Comparison of ENCODE assay signal across 18 cellular contexts in genomic region chr9:96381696-96382095, GRCh38. TPM values are rescaled to one million over a fixed set of nuclear protein-coding genes. Genes with fewer than 3 reads are reported as not detected.
A peak's percentile ranks its signal among the peaks of the same experiment; 100 is the strongest.
DNase-seq lines count a peak whose midpoint lies in the region; ATAC-seq and TF ChIP-seq lines count a peak whose summit lies in the region.
"Had no signal": no experiment of that assay in that cellular context is flagged by ENCODE, and none has a peak within 500 bp of the region (broad histone marks: within the 10 kb centered on the region; RNA-seq: fewer than 3 reads in every experiment).

No MANE protein-coding gene starts in this region.

- TF ChIP-seq CTCF in Calu3 (IDR thresholded peaks at IDR 0.05; ENCODE audit: unreplicated experiment), result no peak
- TF ChIP-seq CTCF in dorsolateral prefrontal cortex (IDR thresholded peaks at IDR 0.05 in 54 of 56, conservative IDR thresholded peaks at IDR 0.05 in 2 of 56; ENCODE audit: low read depth in 1 of 56, partially characterized antibody in 56 of 56), result no peak
- no peak for TF ChIP-seq CTCF in neural progenitor cell (IDR thresholded peaks at IDR 0.05)

- H3K4me1 Mint-ChIP-seq in CD4-positive, CD25-positive, alpha-beta regulatory T cell, result peaks cover 27 to 47% (median 39%) of the 10 kb centered on the region in 4 donors
- peaks cover 41% of the 10 kb centered on the region for H3K4me1 Mint-ChIP-seq in Calu3 (ENCODE audit: low read depth, unreplicated experiment)
- peaks cover 21% of the 10 kb centered on the region for H3K4me1 Mint-ChIP-seq in neural progenitor cell

- no peaks in the 10 kb centered on the region for H3K9me3 ChIP-seq in CD4-positive, CD25-positive, alpha-beta regulatory T cell (ENCODE audit: control insufficient read depth in 2 of 2, low read length in 2 of 2)
- no peaks in the 10 kb centered on the region for H3K9me3 ChIP-seq in neural progenitor cell (ENCODE audit: low read depth)
- no peaks in the 10 kb centered on the region for H3K9me3 ChIP-seq in GM23248 (ENCODE audit: low read depth)
- H3K9me3 ChIP-seq: heart right ventricle, thoracic aorta had no signal

- CTCF ChIA-PET in Calu3 (lab: Charles Lee), result no interaction called here

- H3K9ac ChIP-seq in neural progenitor cell, result no peak overlapping the region
- no peak overlapping the region for H3K9ac ChIP-seq in GM23248

- intact Hi-C loops in Calu3 (cut with micrococcal nuclease; ENCODE audit: unreplicated experiment) (no loop called here), dorsolateral prefrontal cortex (cut with DNase I) (loop anchor here in 1 of 2 donors (5.0 kb wide), 2 partner anchors 34 to 36 kb away; partner anchors contain the start of gene ZNF367)

- H4K20me1 ChIP-seq in neural progenitor cell (ENCODE audit: low read depth) (no peaks in the 10 kb centered on the region), GM23248 (ENCODE audit: insufficient read depth) (no peaks in the 10 kb centered on the region; the same call in 1 of the 2 replicates)

- DNase-seq in CD4-positive, CD25-positive, alpha-beta regulatory T cell, result no peak
- DNase-seq in Calu3 (no peak), dorsolateral prefrontal cortex (no peak), neural progenitor cell (ENCODE audit: low spot score) (no peak), GM23248 (no peak)
- DNase-seq in activated CD4-positive, CD25-positive, alpha-beta regulatory T cell treated with anti-CD3 and anti-CD28 coated beads, Interleukin-2, amount 50 U/mL, for 72 hours, result no peak
- DNase-seq: activated CD4-positive, alpha-beta T cell treated with anti-CD3 and anti-CD28 coated beads for 1 hour; activated CD8-positive, alpha-beta T cell treated with anti-CD3 and anti-CD28 coated beads, Interleukin-2, amount 10 ng/mL, durations not matched to agents 7 days and 5 days; activated T-cell treated with anti-CD3 and anti-CD28 coated beads, Interleukin-2, amount 50 U/mL, for 4 hours; DMS79 treated with DMSO at 0.1 percent for 48 hours; heart right ventricle; NCI-H1694; stimulated activated CD4-positive, alpha-beta T cell treated with anti-CD3 and anti-CD28 coated beads, Interleukin-1b, Interleukin-23, amount 100 ng/mL, for 48 hours had no signal

- H3K27ac ChIP-seq in CD4-positive, CD25-positive, alpha-beta regulatory T cell (ENCODE audit: insufficient read depth, low read length, poor library complexity, severe bottlenecking), result no peak overlapping the region
- H3K27ac ChIP-seq in dorsolateral prefrontal cortex (peak overlapping the region in 53 of 59 donors; percentile 8 to 95 (median 87)), neural progenitor cell (no peak overlapping the region), GM23248 (no peak overlapping the region)
- H3K27ac ChIP-seq: thoracic aorta had no signal

- H2AFZ ChIP-seq in neural progenitor cell (replicated peaks), result no peak overlapping the region
- no peak overlapping the region for H2AFZ ChIP-seq in GM23248

- peaks cover 16% of the 10 kb centered on the region for H3K36me3 Mint-ChIP-seq in CD4-positive, CD25-positive, alpha-beta regulatory T cell
- H3K36me3 Mint-ChIP-seq in Calu3 (ENCODE audit: insufficient read depth, unreplicated experiment) (peaks cover 47% of the 10 kb centered on the region), neural progenitor cell (peaks cover 13% of the 10 kb centered on the region)
- H3K36me3 Mint-ChIP-seq: activated naive CD4-positive, alpha-beta T cell treated with anti-CD3 and anti-CD28 coated beads, Interleukin-2, amount 50 U/mL, for 24 hours had no signal

- no peaks in the 10 kb centered on the region for H3K9me2 ChIP-seq in GM23248 (ENCODE audit: insufficient read depth)

- H3K4me1 ChIP-seq in CD4-positive, CD25-positive, alpha-beta regulatory T cell (ENCODE audit: control insufficient read depth, insufficient read depth, low read length, poor library complexity, severe bottlenecking), result peaks cover 22% of the 10 kb centered on the region
- no peaks in the 10 kb centered on the region for H3K4me1 ChIP-seq in neural progenitor cell
- peaks cover 6% of the 10 kb centered on the region for H3K4me1 ChIP-seq in GM23248 (ENCODE audit: insufficient read depth)

- H3K4me2 ChIP-seq in neural progenitor cell, result no peak overlapping the region
- H3K4me2 ChIP-seq in GM23248 (ENCODE audit: unreplicated experiment), result no peak overlapping the region

- no peak for ATAC-seq in CD4-positive, CD25-positive, alpha-beta regulatory T cell (ENCODE audit: low read depth in 2 of 2)
- no peak for ATAC-seq in GM18870 (IDR thresholded peaks at IDR 0.05; ENCODE audit: unreplicated experiment)
- no peak for ATAC-seq in HG03139 (IDR thresholded peaks at IDR 0.05; ENCODE audit: unreplicated experiment)
- ATAC-seq: activated CD8-positive, alpha-beta T cell treated with anti-CD3 and anti-CD28 coated beads, Interleukin-2, amount 10 ng/mL, durations not matched to agents 7 days and 5 days; activated T-cell treated with anti-CD3 and anti-CD28 coated beads, Interleukin-2, amount 50 U/mL, for 4 hours; heart right ventricle had no signal

- BruUV-seq in Calu3 (replicated peaks; lab: Mats Ljungman, UMichigan), result no TSS peak

- peaks cover 0 to 1% (median 0%) of the 10 kb centered on the region in 7 donors for H3K9me3 Mint-ChIP-seq in CD4-positive, CD25-positive, alpha-beta regulatory T cell
- H3K9me3 Mint-ChIP-seq in Calu3 (ENCODE audit: low read depth, unreplicated experiment), result no peaks in the 10 kb centered on the region
- H3K9me3 Mint-ChIP-seq in neural progenitor cell, result no peaks in the 10 kb centered on the region
- H3K9me3 Mint-ChIP-seq: activated naive CD4-positive, alpha-beta T cell treated with anti-CD3 and anti-CD28 coated beads, Interleukin-2, amount 50 U/mL, for 24 hours; activated T-cell treated with anti-CD3 and anti-CD28 coated beads, Interleukin-2, amount 50 U/mL, for 4 hours; mesothelial cell of epicardium had no signal

- in situ Hi-C loops in GM23248 (cut with MboI), result no loop called here

- H3K27me3 Mint-ChIP-seq in CD4-positive, CD25-positive, alpha-beta regulatory T cell, result no peaks in the 10 kb centered on the region
- H3K27me3 Mint-ChIP-seq in Calu3 (ENCODE audit: unreplicated experiment), result no peaks in the 10 kb centered on the region
- H3K27me3 Mint-ChIP-seq in neural progenitor cell (ENCODE audit: insufficient read depth, low read depth), result peaks cover 4% of the 10 kb centered on the region
- H3K27me3 Mint-ChIP-seq: activated naive CD4-positive, alpha-beta T cell treated with anti-CD3 and anti-CD28 coated beads, Interleukin-2, amount 50 U/mL, for 24 hours had no signal

- no peaks in the 10 kb centered on the region for H3K27me3 ChIP-seq in CD4-positive, CD25-positive, alpha-beta regulatory T cell (ENCODE audit: control insufficient read depth, insufficient read depth, low read length)
- H3K27me3 ChIP-seq in dorsolateral prefrontal cortex (no peaks in the 10 kb centered on the region), neural progenitor cell (peaks cover 6% of the 10 kb centered on the region), GM23248 (replicated peaks; ENCODE audit: insufficient read depth) (no peaks in the 10 kb centered on the region)
- H3K27me3 ChIP-seq: heart right ventricle had no signal

- H3K36me3 ChIP-seq in CD4-positive, CD25-positive, alpha-beta regulatory T cell (ENCODE audit: control insufficient read depth, insufficient read depth, low read length), result no peaks in the 10 kb centered on the region
- H3K36me3 ChIP-seq in neural progenitor cell, result no peaks in the 10 kb centered on the region
- H3K36me3 ChIP-seq in GM23248 (ENCODE audit: low read depth), result no peaks in the 10 kb centered on the region
- H3K36me3 ChIP-seq: thoracic aorta had no signal

- WGBS in GM23248 (ENCODE audit: low coverage in 1 of 2, low lambda C conversion rate in 2 of 2, missing lambda C conversion rate in 2 of 2), 2 experiments, result 75 to 81% methylated on average over 4 of the region's 4 CpGs

- H3K79me2 ChIP-seq in neural progenitor cell (ENCODE audit: low read depth) (no peaks in the 10 kb centered on the region), GM23248 (ENCODE audit: insufficient read depth) (peaks cover 12% of the 10 kb centered on the region)

- H3K4me3 ChIP-seq in CD4-positive, CD25-positive, alpha-beta regulatory T cell (ENCODE audit: low read depth, low read length), result peak overlapping the region; percentile 93
- H3K4me3 ChIP-seq in dorsolateral prefrontal cortex (peak overlapping the region in 32 of 59 donors; percentile 1 to 84 (median 72)), neural progenitor cell (no peak overlapping the region), GM23248 (no peak overlapping the region)

- peaks cover 31% of the 10 kb centered on the region for H3F3A ChIP-seq in neural progenitor cell (ENCODE audit: low read depth)
- peaks cover 12% of the 10 kb centered on the region for H3F3A ChIP-seq in GM23248 (ENCODE audit: insufficient read depth)

- H3K4me3 Mint-ChIP-seq in CD4-positive, CD25-positive, alpha-beta regulatory T cell, result peak overlapping the region; percentile 44 to 94 (median 78)
- H3K4me3 Mint-ChIP-seq in Calu3 (ENCODE audit: low read depth, unreplicated experiment), result peak overlapping the region; percentile 51
- H3K4me3 Mint-ChIP-seq in neural progenitor cell, result no peak overlapping the region
- H3K4me3 Mint-ChIP-seq: activated CD8-positive, alpha-beta T cell treated with anti-CD3 and anti-CD28 coated beads, Interleukin-2, amount 10 ng/mL, durations not matched to agents 7 days and 5 days; activated naive CD4-positive, alpha-beta T cell treated with anti-CD3 and anti-CD28 coated beads, Interleukin-2, amount 50 U/mL, for 24 hours; mesothelial cell of epicardium had no signal

- H3K27ac Mint-ChIP-seq in CD4-positive, CD25-positive, alpha-beta regulatory T cell, result peak overlapping the region in 2 of 3 donors; percentile 19 to 79
- H3K27ac Mint-ChIP-seq in Calu3 (ENCODE audit: unreplicated experiment) (peak overlapping the region; percentile 29), neural progenitor cell (peak overlapping the region; percentile 35)
- H3K27ac Mint-ChIP-seq: activated CD8-positive, alpha-beta T cell treated with anti-CD3 and anti-CD28 coated beads, Interleukin-2, amount 10 ng/mL, durations not matched to agents 7 days and 5 days; activated naive CD4-positive, alpha-beta T cell treated with anti-CD3 and anti-CD28 coated beads, Interleukin-2, amount 50 U/mL, for 24 hours; mesothelial cell of epicardium had no signal

RNA-seq across cellular contexts. Expression of gene SLC35D2, which starts 1.8 kb away (rescaled TPM):
- 36.0 TPM for total RNA-seq in CD4-positive, CD25-positive, alpha-beta regulatory T cell
- polyA plus RNA-seq in CD4-positive, CD25-positive, alpha-beta regulatory T cell, result 10 to 100 TPM; 22.5 to 41.8 (median 37.3) TPM
- 20.1 and 21.6 TPM in 2 replicates for total RNA-seq in Calu3 (2022)
- 10 to 100 TPM in 105 of 120 experiments, 1 to 10 TPM in 15; 5.6 to 99.0 (median 18.4) TPM for total RNA-seq in dorsolateral prefrontal cortex
- total RNA-seq in neural progenitor cell (ENCODE audit: low replicate concordance), result 18.5 and 30.1 TPM in 2 replicates
- total RNA-seq in GM23248 (2014; rRNA removed; shearing (Covaris generic)), result 12.3 and 17.1 TPM in 2 replicates
- polyA plus RNA-seq in GM23248 (2016; fragmentation: Nextera tagmentation; extraction: Ambion mirVana), result 6.0 and 8.0 TPM in 2 replicates

RNA-seq across cellular contexts. Expression of gene ZNF367, which starts 36.5 kb away (rescaled TPM):
- total RNA-seq in CD4-positive, CD25-positive, alpha-beta regulatory T cell, result 8.8 TPM
- 1 to 10 TPM; 1.1 to 1.6 (median 1.4) TPM for polyA plus RNA-seq in CD4-positive, CD25-positive, alpha-beta regulatory T cell
- 8.6 and 9.6 TPM in 2 replicates for total RNA-seq in Calu3 (2022)
- 1 to 10 TPM in 116 of 120 experiments, under 1 TPM in 4; 0.69 to 9.8 (median 1.8) TPM for total RNA-seq in dorsolateral prefrontal cortex
- 14.6 and 18.0 TPM in 2 replicates for total RNA-seq in neural progenitor cell (ENCODE audit: low replicate concordance)
- total RNA-seq in GM23248 (2014; rRNA removed; shearing (Covaris generic)), result 7.3 and 9.3 TPM in 2 replicates
- 2.1 and 2.8 TPM in 2 replicates for polyA plus RNA-seq in GM23248 (2016; fragmentation: Nextera tagmentation; extraction: Ambion mirVana)

Comparison
In these comparisons a context has a peak if more than half of its experiments do, and no peak if none do; other contexts are left out.
1. H3K27ac ChIP-seq: peak in dorsolateral prefrontal cortex (53 of 59); none in CD4-positive, CD25-positive, alpha-beta regulatory T cell (single experiment), neural progenitor cell (single experiment) and GM23248 (single experiment).
2. H3K4me3 ChIP-seq: peak in CD4-positive, CD25-positive, alpha-beta regulatory T cell (single experiment) and dorsolateral prefrontal cortex (32 of 59); none in neural progenitor cell (single experiment) and GM23248 (single experiment).
3. Peak in every context shown above with its lines, with median percentiles within 50 percentile points of each other: H3K27ac Mint-ChIP-seq.